23 cellular contexts compared by ENCODE assay signal in genomic region chr12:19140381-19141236, GRCh38. TPM values are rescaled to one million over a fixed set of nuclear protein-coding genes. Genes with fewer than 3 reads are reported as not detected.
DNase-seq lines count a peak whose midpoint lies in the region; FAIRE-seq and TF ChIP-seq lines count a peak whose summit lies in the region.
"Had no signal": no experiment of that assay in that cellular context is flagged by ENCODE, and none has a peak within 500 bp of the region (broad histone marks: within the 10 kb centered on the region; RNA-seq: fewer than 3 reads in every experiment).

No MANE protein-coding gene starts in this region.

- H3K27me3 ChIP-seq in cardiac muscle cell = no peaks in the 10 kb centered on the region
- no peaks in the 10 kb centered on the region for H3K27me3 ChIP-seq in small intestine (ENCODE audit: control insufficient read depth in 2 of 2, insufficient read depth in 2 of 2, low read length in 2 of 2)
- no peaks in the 10 kb centered on the region for H3K27me3 ChIP-seq in A673 (replicated peaks; ENCODE audit: insufficient read depth, low read depth, low read length, poor library complexity)
- H3K27me3 ChIP-seq: sigmoid colon had no signal

- no peaks in the 10 kb centered on the region for H3K9me3 Mint-ChIP-seq in chondrocyte (ENCODE audit: low read depth)
- H3K9me3 Mint-ChIP-seq: activated B cell treated with CpG ODN at 0.5 μM for 24 hours; activated naive CD8-positive, alpha-beta T cell treated with anti-CD3 and anti-CD28 coated beads for 36 hours; activated T-helper 17 cell treated with anti-CD3 and anti-CD28 coated beads, Interleukin-2, amount 50 U/mL, for 72 hours had no signal

- peaks cover 19% of the 10 kb centered on the region for H3K36me3 ChIP-seq in cardiac muscle cell
- no peaks in the 10 kb centered on the region for H3K36me3 ChIP-seq in kidney (ENCODE audit: control insufficient read depth in 1 of 2, insufficient read depth in 2 of 2, low read length in 2 of 2)
- peaks cover 0 to 2% of the 10 kb centered on the region in 2 donors for H3K36me3 ChIP-seq in small intestine (ENCODE audit: control insufficient read depth in 2 of 2, insufficient read depth in 2 of 2, low read length in 2 of 2)
- H3K36me3 ChIP-seq in A673 (ENCODE audit: insufficient read depth, low read length, poor library complexity, severe bottlenecking) = no peaks in the 10 kb centered on the region
- H3K36me3 ChIP-seq: lower lobe of right lung had no signal

- peaks cover 2% of the 10 kb centered on the region for H3K4me1 Mint-ChIP-seq in chondrocyte (ENCODE audit: low read depth)
- H3K4me1 Mint-ChIP-seq: activated B cell treated with CpG ODN at 0.5 μM for 24 hours; activated naive CD8-positive, alpha-beta T cell treated with anti-CD3 and anti-CD28 coated beads for 36 hours; activated T-helper 17 cell treated with anti-CD3 and anti-CD28 coated beads, Interleukin-2, amount 50 U/mL, for 72 hours had no signal

- H3K4me3 ChIP-seq in cardiac muscle cell (no peak overlapping the region), kidney (ENCODE audit: low read length in 2 of 2) (peak overlapping the region in 1 of 2 donors; percentile 18), small intestine (ENCODE audit: low read depth in 1 of 2, low read length in 2 of 2) (no peak overlapping the region), A673 (ENCODE audit: low read depth, low read length, poor library complexity, severe bottlenecking) (no peak overlapping the region)
- H3K4me3 ChIP-seq: coronary artery, lower lobe of right lung, sigmoid colon had no signal

- CTCF ChIA-PET in A673 (lab: Charles Lee) = no interaction called here

- H3K36me3 Mint-ChIP-seq in chondrocyte (ENCODE audit: low read depth) = no peaks in the 10 kb centered on the region
- H3K36me3 Mint-ChIP-seq: activated naive CD8-positive, alpha-beta T cell treated with anti-CD3 and anti-CD28 coated beads for 36 hours had no signal

- intact Hi-C loops in cardiac septum (cut with DNase I) = no loop called here
- intact Hi-C loops in kidney (cut with DNase I) = no loop called here
- intact Hi-C loops in A673 (cut with micrococcal nuclease; ENCODE audit: unreplicated experiment) = no loop called here

- H3K27ac ChIP-seq in cardiac muscle cell (peak overlapping the region; percentile 69), kidney (ENCODE audit: low read depth in 2 of 2, low read length in 2 of 2) (peak overlapping the region in 1 of 2 donors; percentile 26), small intestine (ENCODE audit: low read depth in 1 of 2, low read length in 1 of 2) (no peak overlapping the region), A673 (ENCODE audit: low read depth, low read length, poor library complexity, severe bottlenecking) (no peak overlapping the region)
- H3K27ac ChIP-seq: coronary artery, lower lobe of right lung, sigmoid colon had no signal

- FAIRE-seq in kidney (lab: Jason Lieb, UNC) = no peak
- FAIRE-seq in small intestine (lab: Jason Lieb, UNC) = no peak
- FAIRE-seq: endometrium had no signal

- TF ChIP-seq CTCF in cardiac muscle cell (IDR thresholded peaks at IDR 0.05; ENCODE audit: low read depth, low read length) (no peak), kidney (IDR thresholded peaks at IDR 0.05; ENCODE audit: borderline replicate concordance, extremely low read depth, insufficient read depth) (no peak), A673 (conservative IDR thresholded peaks at IDR 0.05; ENCODE audit: low read depth, low read length) (no peak), chondrocyte (IDR thresholded peaks at IDR 0.05) (no peak)

- WGBS in small intestine, 3 donors = 77 to 80% (median 79%) methylated on average over 8 of the region's 8 CpGs

- H3K4me1 ChIP-seq in cardiac muscle cell (ENCODE audit: low read depth) (peaks cover 45% of the 10 kb centered on the region), kidney (ENCODE audit: control insufficient read depth in 1 of 2, insufficient read depth in 1 of 2, low read depth in 1 of 2, low read length in 2 of 2) (peaks cover 7 to 19% of the 10 kb centered on the region in 2 donors), small intestine (ENCODE audit: control insufficient read depth in 2 of 2, insufficient read depth in 1 of 2, low read depth in 1 of 2, low read length in 1 of 2) (peaks cover 0 to 5% of the 10 kb centered on the region in 2 donors), A673 (ENCODE audit: insufficient read depth, low read length, poor library complexity, severe bottlenecking) (no peaks in the 10 kb centered on the region)
- H3K4me1 ChIP-seq: lower lobe of right lung had no signal

- no peak overlapping the region for H3K9ac ChIP-seq in kidney (ENCODE audit: low read length in 2 of 2)

- H3K4me3 Mint-ChIP-seq in chondrocyte (ENCODE audit: unreplicated experiment) = no peak overlapping the region
- H3K4me3 Mint-ChIP-seq: activated B cell treated with CpG ODN at 0.5 μM for 24 hours; activated naive CD8-positive, alpha-beta T cell treated with anti-CD3 and anti-CD28 coated beads for 36 hours; activated T-helper 17 cell treated with anti-CD3 and anti-CD28 coated beads, Interleukin-2, amount 50 U/mL, for 72 hours had no signal

- DNase-seq in cardiac muscle cell (ENCODE audit: low read depth in 1 of 2, low spot score in 1 of 2) (peak in 1 of 2 donors; percentile 39), cardiac septum (ENCODE audit: low spot score) (no peak), astrocyte of the hippocampus (ENCODE audit: low read depth, low spot score) (peak; percentile 21), kidney (peak; percentile 29), small intestine (peak; percentile 24), A673 (ENCODE audit: low spot score) (no peak), chondrocyte (ENCODE audit: low spot score) (no peak), AG20443 (ENCODE audit: low spot score) (no peak)
- DNase-seq: activated B cell treated with CpG ODN at 0.5 μM for 24 hours; activated CD4-positive, alpha-beta T cell treated with anti-CD3 and anti-CD28 coated beads, Interleukin-2, amount 50 U/mL, for 4 hours; activated CD8-positive, alpha-beta memory T cell treated with anti-CD3 and anti-CD28 coated beads, Interleukin-2, amount 50 U/mL, for 4 hours; activated naive CD8-positive, alpha-beta T cell treated with anti-CD3 and anti-CD28 coated beads for 36 hours; head of caudate nucleus; lower lobe of right lung; NCI-H1694 treated with DMSO at 0.1 percent for 48 hours; occipital lobe; SHP77; sigmoid colon; substantia nigra; T1000 had no signal

- H3K9me3 ChIP-seq in cardiac muscle cell (ENCODE audit: low read depth) (no peaks in the 10 kb centered on the region), kidney (ENCODE audit: control insufficient read depth in 1 of 2, low read length in 2 of 2) (no peaks in the 10 kb centered on the region), small intestine (ENCODE audit: control insufficient read depth, low read depth) (no peaks in the 10 kb centered on the region), A673 (ENCODE audit: low read depth, low read length, poor library complexity, severe bottlenecking) (no peaks in the 10 kb centered on the region)
- H3K9me3 ChIP-seq: lower lobe of right lung, sigmoid colon had no signal

- H3K27ac Mint-ChIP-seq in chondrocyte (ENCODE audit: unreplicated experiment) = no peak overlapping the region
- H3K27ac Mint-ChIP-seq: activated B cell treated with CpG ODN at 0.5 μM for 24 hours; activated naive CD8-positive, alpha-beta T cell treated with anti-CD3 and anti-CD28 coated beads for 36 hours; activated T-helper 17 cell treated with anti-CD3 and anti-CD28 coated beads, Interleukin-2, amount 50 U/mL, for 72 hours had no signal

- BruUV-seq in A673 (replicated peaks; lab: Mats Ljungman, UMichigan) = no TSS peak

- POLR2A ChIA-PET in A673 (lab: Charles Lee; ENCODE audit: low non-redundant PET) = no interaction called here

- no peaks in the 10 kb centered on the region for H3K27me3 Mint-ChIP-seq in chondrocyte (ENCODE audit: low read depth)
- H3K27me3 Mint-ChIP-seq: activated B cell treated with CpG ODN at 0.5 μM for 24 hours; activated T-helper 17 cell treated with anti-CD3 and anti-CD28 coated beads, Interleukin-2, amount 50 U/mL, for 72 hours had no signal

RNA-seq across cellular contexts. Expression of gene PLEKHA5, which starts 11.1 kb away (rescaled TPM):
- total RNA-seq in cardiac muscle cell (53.7 and 88.4 TPM in 2 replicates), cardiac septum (65.4 TPM), kidney (52.9 TPM), A673 (2021) (14.0 and 17.7 TPM in 2 replicates), chondrocyte (8.6 to 14.6 TPM (median 8.9 TPM) in 3 replicates)
- polyA plus RNA-seq in cardiac muscle cell (103 and 127 TPM in 2 replicates), kidney (ENCODE audit: insufficient read depth, low read depth, low replicate concordance) (26.6 TPM), small intestine (10 to 100 TPM; 13.2 to 23.7 (median 15.4) TPM)

Comparison
In these comparisons a context has a peak if more than half of its experiments do, and no peak if none do; other contexts are left out.
1. DNase-seq: peak in astrocyte of the hippocampus (single experiment), kidney (single experiment) and small intestine (single experiment); none in cardiac septum (single experiment), A673 (single experiment), chondrocyte (single experiment) and AG20443 (single experiment).